8 cellular contexts compared by ENCODE assay signal in genomic region chr17:58249270-58250133, GRCh38. TPM values are rescaled to one million over a fixed set of nuclear protein-coding genes. Genes with fewer than 3 reads are reported as not detected.
A peak's percentile ranks its signal among the peaks of the same experiment; 100 is the strongest.
DNase-seq lines count a peak whose midpoint lies in the region; ATAC-seq, FAIRE-seq and TF ChIP-seq lines count a peak whose summit lies in the region.

No MANE protein-coding gene starts in this region.

- H3K27me3 Mint-ChIP-seq in nephron progenitor cell (ENCODE audit: low read depth, poor library complexity): peaks cover 96% of the 10 kb centered on the region

- no peaks in the 10 kb centered on the region for H3K4me1 ChIP-seq in OCI-LY7 (ENCODE audit: insufficient read depth, low read length, poor library complexity, severe bottlenecking)

- no peak for ATAC-seq in HG03439 (IDR thresholded peaks at IDR 0.05; ENCODE audit: unreplicated experiment)

- H3K79me2 ChIP-seq in OCI-LY7 (ENCODE audit: insufficient read depth, low read depth, low read length): no peaks in the 10 kb centered on the region

- H3K36me3 Mint-ChIP-seq in nephron progenitor cell (ENCODE audit: low read depth): no peaks in the 10 kb centered on the region

- POLR2A ChIA-PET in OCI-LY7 (lab: Charles Lee): no interaction called here

- H3K9me3 Mint-ChIP-seq in nephron progenitor cell: peaks cover 8% of the 10 kb centered on the region

- no TSS peak for BruUV-seq in OCI-LY7 (replicated peaks; lab: Mats Ljungman, UMichigan)

- no peaks in the 10 kb centered on the region for H3K4me1 Mint-ChIP-seq in nephron progenitor cell

- H3K9me2 ChIP-seq in OCI-LY7 (ENCODE audit: insufficient read depth, low read length): no peaks in the 10 kb centered on the region

- H3K4me3 ChIP-seq in OCI-LY7 (ENCODE audit: low read depth, low read length, poor library complexity, severe bottlenecking): no peak overlapping the region
- peak overlapping the region; percentile 65 for H3K4me3 ChIP-seq in fibroblast of the aortic adventitia (ENCODE audit: low read depth, low read length)

- peak overlapping the region; percentile 18; the same call in 1 of the 2 replicates for H2AFZ ChIP-seq in OCI-LY7 (ENCODE audit: low read length)

- no peak overlapping the region for H3K27ac Mint-ChIP-seq in nephron progenitor cell

- no peak overlapping the region for H3K27ac ChIP-seq in OCI-LY7 (ENCODE audit: low read depth, low read length, poor library complexity, severe bottlenecking)

- H3K4me2 ChIP-seq in OCI-LY7 (ENCODE audit: low read length): no peak overlapping the region

- H3K9me3 ChIP-seq in OCI-LY7 (ENCODE audit: low read length): no peaks in the 10 kb centered on the region

- TF ChIP-seq CTCF in GM12874 (IDR thresholded peaks at IDR 0.05; ENCODE audit: insufficient read depth, low read depth, low read length): peak; percentile 96
- TF ChIP-seq CTCF in OCI-LY7 (conservative IDR thresholded peaks at IDR 0.05; ENCODE audit: low read length): peak; percentile 80
- TF ChIP-seq CTCF in fibroblast of the aortic adventitia (IDR thresholded peaks at IDR 0.05; ENCODE audit: insufficient read depth, low read length): peak; percentile 90
- peak; percentile 94 for TF ChIP-seq CTCF in nephron progenitor cell (IDR thresholded peaks at IDR 0.05)

- CTCF ChIA-PET in OCI-LY7 (lab: Charles Lee; ENCODE audit: unreplicated experiment): no interaction called here

- FAIRE-seq in HTR-8/SVneo (lab: Jason Lieb, UNC): no peak

- intact Hi-C loops in OCI-LY7 (cut with micrococcal nuclease; ENCODE audit: unreplicated experiment): loop anchor here (1.0 kb wide), 1 partner anchor 198 kb away; no protein-coding TSS in a partner anchor

- H4K20me1 ChIP-seq in OCI-LY7 (ENCODE audit: insufficient read depth, low read length): no peaks in the 10 kb centered on the region

- no peaks in the 10 kb centered on the region for H3K36me3 ChIP-seq in OCI-LY7 (ENCODE audit: insufficient read depth, low read length)

- peak; percentile 93 for DNase-seq in HTR-8/SVneo (ENCODE audit: insufficient read length, low spot score)
- DNase-seq in OCI-LY7 (ENCODE audit: low spot score): peak; percentile 48
- DNase-seq in activated T-helper 1 cell treated with anti-CD3 and anti-CD28 coated beads, Interleukin-2, amount 50 U/mL, for 16 hours (ENCODE audit: low read depth in 1 of 2, low spot score in 1 of 2): peak; percentile 55 to 70
- peak; percentile 51 for DNase-seq in fibroblast of the aortic adventitia (ENCODE audit: low read depth)
- peak; percentile 84 for DNase-seq in nephron progenitor cell
- peak; percentile 70 for DNase-seq in stimulated activated naive CD4-positive, alpha-beta T cell treated with Interleukin-2 at 50 U/mL for 16 hours (lab: John Stamatoyannopoulos, UW)

- H3K4me3 Mint-ChIP-seq in nephron progenitor cell: peak overlapping the region; percentile 73

RNA-seq across cellular contexts. Expression of gene LPO, which starts 11.1 kb away (rescaled TPM):
- total RNA-seq in OCI-LY7 (2014; rRNA removed; shearing (Covaris generic)): not detected in 2 replicates
- total RNA-seq in OCI-LY7 (2022) (not detected in 2 replicates), fibroblast of the aortic adventitia (ENCODE audit: low replicate concordance) (not detected in 2 replicates)

RNA-seq across cellular contexts. Expression of gene MKS1, which starts 30.4 kb away (rescaled TPM):
- total RNA-seq in OCI-LY7 (2014; rRNA removed; shearing (Covaris generic)): 0.54 and 0.69 TPM in 2 replicates
- total RNA-seq in OCI-LY7 (2022) (21.6 and 26.9 TPM in 2 replicates), fibroblast of the aortic adventitia (ENCODE audit: low replicate concordance) (10.6 and 16.6 TPM in 2 replicates)

RNA-seq across cellular contexts. Expression of gene MPO, which starts 31.2 kb away (rescaled TPM):
- total RNA-seq in OCI-LY7 (2014; rRNA removed; shearing (Covaris generic)): not detected in 2 replicates
- total RNA-seq in OCI-LY7 (2022) (not detected in 2 replicates), fibroblast of the aortic adventitia (ENCODE audit: low replicate concordance) (0.09 TPM in 1 of 2 replicates, not detected in the other)

RNA-seq across cellular contexts. Expression of gene EPX, which starts 57.0 kb away (rescaled TPM):
- not detected in 2 replicates for total RNA-seq in OCI-LY7 (2014; rRNA removed; shearing (Covaris generic))
- not detected in 2 replicates for total RNA-seq in OCI-LY7 (2022)
- total RNA-seq in fibroblast of the aortic adventitia (ENCODE audit: low replicate concordance): not detected in 2 replicates
